ENCODE assay signal across 2 cellular contexts in genomic region chr15:90389513-90389912, GRCh38.
TF ChIP-seq lines count a peak whose summit lies in the region.

No MANE protein-coding gene starts in this region.

TF ChIP-seq in endothelial cell of umbilical vein, 7 proteins besides CTCF, POLR2A, EP300 and RAD21:
- TF ChIP-seq EZH2 (IDR thresholded peaks at IDR 0.05; ENCODE audit: borderline replicate concordance, low read depth, low read length, severe bottlenecking) (no peak), JUN (IDR thresholded peaks at IDR 0.05; ENCODE audit: borderline replicate concordance, insufficient read depth, insufficient read length, low read depth) (no peak), POLR2AphosphoS5 (IDR thresholded peaks at IDR 0.05; ENCODE audit: insufficient read depth, low read depth, low read length) (no peak), FOS (IDR thresholded peaks at IDR 0.05; ENCODE audit: borderline replicate concordance, insufficient read depth, low read length) (no peak)

TF ChIP-seq in GM12891, 5 proteins besides CTCF, POLR2A, EP300 and RAD21:
- TF ChIP-seq PAX5 (IDR thresholded peaks at IDR 0.05; ENCODE audit: insufficient read depth, low read length, severe bottlenecking) (no peak), TAF1 (IDR thresholded peaks at IDR 0.05; ENCODE audit: low read depth, low read length) (no peak), POU2F2 (IDR thresholded peaks at IDR 0.05; ENCODE audit: low read depth, low read length) (no peak), POLR2AphosphoS5 (IDR thresholded peaks at IDR 0.05; ENCODE audit: low read depth, low read length) (no peak), SPI1 (IDR thresholded peaks at IDR 0.05; ENCODE audit: low read depth, low read length) (no peak)
TF ChIP-seq in GM12891: peak in this region for 0.
